In genomic region chr14:68332011-68332410, GRCh38 we compare ENCODE assay signal across 22 cellular contexts.
A peak's percentile ranks its signal among the peaks of the same experiment; 100 is the strongest.
DNase-seq lines count a peak whose midpoint lies in the region; FAIRE-seq and TF ChIP-seq lines count a peak whose summit lies in the region.
"Had no signal": no experiment of that assay in that cellular context is flagged by ENCODE, and none has a peak within 500 bp of the region (broad histone marks: within the 10 kb centered on the region; RNA-seq: fewer than 3 reads in every experiment).

No MANE protein-coding gene starts in this region.

- H3K36me3 Mint-ChIP-seq in mesothelial cell of epicardium = no peaks in the 10 kb centered on the region
- no peaks in the 10 kb centered on the region for H3K36me3 Mint-ChIP-seq in type B pancreatic cell
- H3K36me3 Mint-ChIP-seq in osteocyte (ENCODE audit: unreplicated experiment) = peaks cover 2% of the 10 kb centered on the region
- H3K36me3 Mint-ChIP-seq: CD8-positive, alpha-beta T cell had no signal

- H3K9me3 Mint-ChIP-seq in mesothelial cell of epicardium = no peaks in the 10 kb centered on the region
- no peaks in the 10 kb centered on the region for H3K9me3 Mint-ChIP-seq in type B pancreatic cell
- H3K9me3 Mint-ChIP-seq in osteocyte (ENCODE audit: unreplicated experiment) = no peaks in the 10 kb centered on the region
- H3K9me3 Mint-ChIP-seq: CD8-positive, alpha-beta T cell had no signal

- peak overlapping the region; percentile 9; the same call in 1 of the 2 replicates for H3K27ac ChIP-seq in SJCRH30
- no peak overlapping the region for H3K27ac ChIP-seq in hepatocyte
- H3K27ac ChIP-seq: Peyer's patch had no signal

- H3K9me2 ChIP-seq in hepatocyte (replicated peaks; ENCODE audit: insufficient read depth) = no peaks in the 10 kb centered on the region

- FAIRE-seq in HTR-8/SVneo (lab: Jason Lieb, UNC) = peak; percentile 80
- FAIRE-seq: GM18507, H54 had no signal

- H3K4me3 ChIP-seq in SJCRH30 = no peak overlapping the region
- no peak overlapping the region for H3K4me3 ChIP-seq in hepatocyte
- H3K4me3 ChIP-seq: BLaER1 treated with 17β-estradiol and CSF1 and Interleukin-3, amounts not matched to agents 10 nM and 100 nM; Peyer's patch had no signal

- H3K9me3 ChIP-seq in SJCRH30 (replicated peaks) = no peaks in the 10 kb centered on the region
- H3K9me3 ChIP-seq in hepatocyte (ENCODE audit: low read depth) = no peaks in the 10 kb centered on the region
- H3K9me3 ChIP-seq: Peyer's patch had no signal

- no peaks in the 10 kb centered on the region for H3K27me3 Mint-ChIP-seq in mesothelial cell of epicardium (ENCODE audit: low read depth)
- no peaks in the 10 kb centered on the region for H3K27me3 Mint-ChIP-seq in type B pancreatic cell
- no peaks in the 10 kb centered on the region for H3K27me3 Mint-ChIP-seq in osteocyte (ENCODE audit: unreplicated experiment)

- H3K36me3 ChIP-seq in SJCRH30 (no peaks in the 10 kb centered on the region), hepatocyte (replicated peaks; ENCODE audit: insufficient read depth, low read depth) (no peaks in the 10 kb centered on the region)
- H3K36me3 ChIP-seq: BLaER1 treated with 17β-estradiol and CSF1 and Interleukin-3, amounts not matched to agents 10 nM and 100 nM; Peyer's patch had no signal

- TF ChIP-seq CTCF in mesothelial cell of epicardium (IDR thresholded peaks at IDR 0.05; ENCODE audit: unreplicated experiment) = no peak
- TF ChIP-seq CTCF in type B pancreatic cell (conservative IDR thresholded peaks at IDR 0.05) = no peak
- no peak for TF ChIP-seq CTCF in hepatocyte (IDR thresholded peaks at IDR 0.05; ENCODE audit: poor library complexity)
- no peak for TF ChIP-seq CTCF in osteocyte (IDR thresholded peaks at IDR 0.05)

- no peak overlapping the region for H3K4me3 Mint-ChIP-seq in mesothelial cell of epicardium
- peak overlapping the region; percentile 11 for H3K4me3 Mint-ChIP-seq in type B pancreatic cell
- H3K4me3 Mint-ChIP-seq in osteocyte (ENCODE audit: unreplicated experiment) = no peak overlapping the region
- H3K4me3 Mint-ChIP-seq: CD8-positive, alpha-beta T cell had no signal

- no peak overlapping the region for H2AFZ ChIP-seq in hepatocyte

- no peaks in the 10 kb centered on the region for H4K20me1 ChIP-seq in hepatocyte (ENCODE audit: insufficient read depth, poor library complexity, severe bottlenecking)
- H4K20me1 ChIP-seq: BLaER1 treated with 17β-estradiol and CSF1 and Interleukin-3, amounts not matched to agents 10 nM and 100 nM had no signal

- H3K27ac Mint-ChIP-seq in mesothelial cell of epicardium (peak overlapping the region; percentile 85), type B pancreatic cell (peak overlapping the region; percentile 44), osteocyte (ENCODE audit: unreplicated experiment) (no peak overlapping the region)
- H3K27ac Mint-ChIP-seq: CD8-positive, alpha-beta T cell had no signal

- no peak overlapping the region for H3K4me2 ChIP-seq in hepatocyte

- H3K4me1 Mint-ChIP-seq in mesothelial cell of epicardium = peaks cover 31% of the 10 kb centered on the region
- H3K4me1 Mint-ChIP-seq in type B pancreatic cell (ENCODE audit: unreplicated experiment) = peaks cover 42% of the 10 kb centered on the region
- peaks cover 5% of the 10 kb centered on the region for H3K4me1 Mint-ChIP-seq in osteocyte (ENCODE audit: unreplicated experiment)

- 55% methylated on average over 1 of the region's 1 CpG for WGBS in hepatocyte (ENCODE audit: low lambda C conversion rate, missing lambda C conversion rate)

- no peaks in the 10 kb centered on the region for H3K79me2 ChIP-seq in hepatocyte

- no peak for DNase-seq in HTR-8/SVneo (ENCODE audit: insufficient read length, low spot score)
- peak in 1 of 2 experiments; percentile 67 for DNase-seq in SJCRH30
- DNase-seq in mesothelial cell of epicardium (ENCODE audit: low spot score in 2 of 2, unreplicated experiment in 2 of 2) = no peak
- DNase-seq in type B pancreatic cell (ENCODE audit: extremely low spot score, unreplicated experiment) = no peak
- DNase-seq in hepatocyte (ENCODE audit: low spot score) = no peak
- DNase-seq in germinal center (ENCODE audit: low spot score) = no peak
- no peak for DNase-seq in osteocyte (ENCODE audit: extremely low spot score, unreplicated experiment)
- DNase-seq: Calu3; CD8-positive, alpha-beta T cell; DMS153; KG1; NCI-H1092 treated with DMSO at 0.1 percent for 48 hours; NCI-H1436 treated with DMSO at 0.1 percent for 48 hours; NCI-H1930; NCI-H2227 treated with DMSO at 0.1 percent for 48 hours; NCI-H510A; NCI-H774; NK-92 treated with Interleukin-12 subunit alpha and Interleukin-12 subunit beta, amount 100 ng/mL, for 24 hours; Peyer's patch had no signal

- H3K27me3 ChIP-seq in SJCRH30 (no peaks in the 10 kb centered on the region), hepatocyte (no peaks in the 10 kb centered on the region)
- H3K27me3 ChIP-seq: BLaER1 treated with 17β-estradiol and CSF1 and Interleukin-3, amounts not matched to agents 10 nM and 100 nM; Peyer's patch had no signal

- H3K4me1 ChIP-seq in SJCRH30 (peaks cover 11% of the 10 kb centered on the region), hepatocyte (ENCODE audit: insufficient read depth) (peaks cover 9% of the 10 kb centered on the region)
- H3K4me1 ChIP-seq: Peyer's patch had no signal
